8 cellular contexts compared by ENCODE assay signal in genomic region chr7:3300221-3300650, GRCh38. TPM values are rescaled to one million over a fixed set of nuclear protein-coding genes. Genes with fewer than 3 reads are reported as not detected.
DNase-seq lines count a peak whose midpoint lies in the region; ATAC-seq and TF ChIP-seq lines count a peak whose summit lies in the region.

No MANE protein-coding gene starts in this region.

- no peak overlapping the region for H2BK5ac ChIP-seq in mesendoderm (ENCODE audit: low read length)

- H3K27ac ChIP-seq in mesendoderm (ENCODE audit: low read depth, low read length): no peak overlapping the region

- H3K9me3 Mint-ChIP-seq in brain: peaks cover 0 to 3% (median 0%) of the 10 kb centered on the region in 5 experiments

- no peak overlapping the region for H3K23ac ChIP-seq in mesendoderm (ENCODE audit: low read length)

- H3K27me3 Mint-ChIP-seq in brain: peaks cover 3% of the 10 kb centered on the region

- DNase-seq in 8988T (peak; percentile 15), HEK293T (ENCODE audit: extremely low spot score) (peak; percentile 28), mesendoderm (peak; percentile 66), iPS-NIHi11 (ENCODE audit: low spot score) (no peak), DMS79 (lab: John Stamatoyannopoulos, UW) (no peak), NCI-H2081 (lab: John Stamatoyannopoulos, UW) (no peak)

- peak overlapping the region in 3 of 5 experiments; percentile 43 to 85 (median 75) for H3K27ac Mint-ChIP-seq in brain

- peak overlapping the region; percentile 74 for H3K56ac ChIP-seq in mesendoderm (ENCODE audit: low read length)

- no peak for TF ChIP-seq CTCF in brain (conservative IDR thresholded peaks at IDR 0.05)

- H3K79me2 ChIP-seq in mesendoderm (ENCODE audit: control insufficient read depth, insufficient read depth, low read length): no peaks in the 10 kb centered on the region

- H3K36me3 Mint-ChIP-seq in brain: no peaks in the 10 kb centered on the region

- H2AK5ac ChIP-seq in mesendoderm (ENCODE audit: low read length): no peak overlapping the region

- peak overlapping the region; percentile 80 for H3K4me2 ChIP-seq in mesendoderm (ENCODE audit: low read length)

- H3K4me1 Mint-ChIP-seq in brain: peaks cover 30% of the 10 kb centered on the region

- POLR2A ChIA-PET in HEK293T (lab: Yijun Ruan, JAX): interaction anchor here (1.4 kb wide), 1 partner anchor 82 kb away, joined by 6 read pairs; no protein-coding TSS in a partner anchor

- no peak for ATAC-seq in GM18858 (IDR thresholded peaks at IDR 0.05; ENCODE audit: unreplicated experiment)

- peak overlapping the region; percentile 55 for H3K18ac ChIP-seq in mesendoderm (ENCODE audit: low read length)

- CTCF ChIA-PET in HEK293T (lab: Yijun Ruan, JAX): interaction anchor here (1.2 to 2.0 kb wide), 2 partner anchors 34 to 373 kb away, joined by 3 to 5 read pairs; no protein-coding TSS in a partner anchor

- H2BK15ac ChIP-seq in mesendoderm (replicated peaks; ENCODE audit: low read depth): no peak overlapping the region

- peak overlapping the region; percentile 34 for H3K4me3 ChIP-seq in mesendoderm (ENCODE audit: low read length)

- H3K27me3 ChIP-seq in mesendoderm (ENCODE audit: insufficient read depth, low read length, poor library complexity): no peaks in the 10 kb centered on the region

- H4K8ac ChIP-seq in mesendoderm (ENCODE audit: low read depth, low read length): no peak overlapping the region

- no peaks in the 10 kb centered on the region for H3K79me1 ChIP-seq in mesendoderm (ENCODE audit: low read length)

- peak overlapping the region; percentile 56 for H3K9ac ChIP-seq in mesendoderm (ENCODE audit: low read length)

- peak overlapping the region; percentile 65 to 81 (median 78) for H3K4me3 Mint-ChIP-seq in brain

- H2BK120ac ChIP-seq in mesendoderm (ENCODE audit: low read depth, low read length): no peak overlapping the region

- no peaks in the 10 kb centered on the region for H3K36me3 ChIP-seq in mesendoderm (ENCODE audit: control insufficient read depth, insufficient read depth, low read length)

- no CpG with 5 or more reads among the region's 20 CpGs for WGBS in mesendoderm (ENCODE audit: extremely low coverage, insufficient coverage, low lambda C conversion rate)

- no peaks in the 10 kb centered on the region for H3K4me1 ChIP-seq in mesendoderm (ENCODE audit: control insufficient read depth, low read depth, low read length)

- H4K5ac ChIP-seq in mesendoderm (ENCODE audit: low read length): no peak overlapping the region

- H3K4ac ChIP-seq in mesendoderm (ENCODE audit: low read depth, low read length): no peak overlapping the region

TF ChIP-seq in HEK293T, 16 proteins besides CTCF, POLR2A, EP300 and RAD21:
- TF ChIP-seq PKNOX1 (IDR thresholded peaks at IDR 0.05) (no peak), HDGF (IDR thresholded peaks at IDR 0.05; ENCODE audit: borderline replicate concordance) (no peak), SUZ12 (IDR thresholded peaks at IDR 0.05) (no peak), SP1 (IDR thresholded peaks at IDR 0.05) (no peak), NFRKB (IDR thresholded peaks at IDR 0.05) (no peak), CTBP1 (IDR thresholded peaks at IDR 0.05; ENCODE audit: borderline replicate concordance) (no peak), ELF4 (IDR thresholded peaks at IDR 0.05) (no peak), FOXA1 (IDR thresholded peaks at IDR 0.05) (no peak), BHLHE40 (IDR thresholded peaks at IDR 0.05; ENCODE audit: borderline replicate concordance) (no peak), ARNT (IDR thresholded peaks at IDR 0.05) (no peak), FOXK2 (IDR thresholded peaks at IDR 0.05) (no peak), FOXM1 (IDR thresholded peaks at IDR 0.05; ENCODE audit: borderline replicate concordance) (no peak), TARDBP (IDR thresholded peaks at IDR 0.05) (no peak)

RNA-seq across cellular contexts. Expression of gene SDK1, which starts 0.8 kb away (rescaled TPM):
- polyA plus RNA-seq in brain (ENCODE audit: insufficient read depth, low read depth, low replicate concordance): 62.9 TPM
- 1.6 TPM for polyA plus RNA-seq in mesendoderm (2013, experiment 1 of 2)
- 1.8 TPM for polyA plus RNA-seq in mesendoderm (2013, experiment 2 of 2)

Comparison
In these comparisons a context has a peak if more than half of its experiments do, and no peak if none do; other contexts are left out.
1. DNase-seq: peak in 8988T (single experiment), HEK293T (single experiment) and mesendoderm (single experiment); none in iPS-NIHi11 (single experiment), DMS79 (single experiment) and NCI-H2081 (0 of 2).